Comparison of ENCODE assay signal across 8 cellular contexts in the genomic region with DNA sequence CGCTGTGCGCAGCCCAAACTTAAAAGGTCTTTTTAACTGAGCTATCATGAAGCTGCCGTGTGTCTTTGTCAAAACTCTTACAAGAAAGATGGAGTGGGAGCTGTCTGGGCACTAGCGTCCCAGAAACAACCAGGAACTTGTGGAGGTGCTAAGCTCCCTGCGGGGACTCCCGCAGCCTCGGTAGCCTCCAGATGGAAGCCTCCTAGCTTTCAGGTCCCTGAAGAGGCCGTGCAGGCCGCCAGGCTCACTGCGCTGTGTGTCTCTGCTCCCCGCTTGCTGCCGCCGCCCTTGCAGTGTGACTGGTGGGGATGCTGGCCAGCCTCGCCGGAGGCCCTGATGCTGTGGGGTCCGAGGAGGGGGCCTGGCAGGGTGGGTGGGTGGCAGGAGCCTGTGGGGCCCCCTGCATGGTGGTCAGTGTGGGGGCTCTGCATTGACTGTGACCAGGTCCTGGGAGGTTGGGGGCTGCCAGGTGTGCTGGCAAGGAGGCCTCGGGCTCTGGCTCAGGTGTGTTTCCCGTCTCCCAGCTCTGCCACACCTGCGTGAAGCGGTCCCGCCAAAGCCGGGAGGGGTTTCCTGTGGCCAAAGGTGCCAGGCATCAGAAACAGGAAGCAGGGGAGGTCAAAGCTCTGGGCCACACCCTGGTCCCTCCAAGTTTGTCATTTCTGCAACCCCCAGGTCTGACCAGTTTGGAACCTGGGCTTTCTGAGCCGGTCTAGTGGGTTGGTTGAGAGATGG. TPM values are rescaled to one million over a fixed set of nuclear protein-coding genes. Genes with fewer than 3 reads are reported as not detected.
DNase-seq lines count a peak whose midpoint lies in the region; ATAC-seq, FAIRE-seq and TF ChIP-seq lines count a peak whose summit lies in the region.

No MANE protein-coding gene starts in this region.

- H3K4me2 ChIP-seq in A549 (peak overlapping the region; percentile 97), keratinocyte (ENCODE audit: control insufficient read depth, extremely low read depth, insufficient read depth, low read depth, low read length) (peak overlapping the region; percentile 78)

- peak overlapping the region; percentile 83 for H3K27ac Mint-ChIP-seq in HFFc6

- H3K4me1 ChIP-seq in A549 = peaks cover 34% of the 10 kb centered on the region
- peaks cover 9 to 40% of the 10 kb centered on the region in 2 donors for H3K4me1 ChIP-seq in ascending aorta
- H3K4me1 ChIP-seq in keratinocyte (ENCODE audit: control insufficient read depth, extremely low read depth, insufficient read depth, low read length) = peaks cover 28% of the 10 kb centered on the region
- peaks cover 43% of the 10 kb centered on the region for H3K4me1 ChIP-seq in testis

- peaks cover 5% of the 10 kb centered on the region; the same call in 1 of the 2 replicates for H3K36me3 Mint-ChIP-seq in HFFc6 (ENCODE audit: low read depth)

- H3K27me3 ChIP-seq in ascending aorta = no peaks in the 10 kb centered on the region
- no peaks in the 10 kb centered on the region for H3K27me3 ChIP-seq in keratinocyte (ENCODE audit: control insufficient read depth, extremely low read depth, insufficient read depth, low read length)
- no peaks in the 10 kb centered on the region for H3K27me3 ChIP-seq in testis

- no peak for TF ChIP-seq RAD21 in A549 (conservative IDR thresholded peaks at IDR 0.05 in 1 of 2, IDR thresholded peaks at IDR 0.05 in 1 of 2)

- TF ChIP-seq CTCF in A549 (IDR thresholded peaks at IDR 0.05) (no peak), HFFc6 (IDR thresholded peaks at IDR 0.05) (no peak), ascending aorta (IDR thresholded peaks at IDR 0.05) (no peak), keratinocyte (optimal IDR thresholded peaks at IDR 0.05 in 1 of 3, IDR thresholded peaks at IDR 0.05 in 1 of 3, conservative IDR thresholded peaks at IDR 0.05 in 1 of 3; ENCODE audit: extremely low read depth in 1 of 3, insufficient read depth in 2 of 3, low read length in 3 of 3) (no peak), testis (IDR thresholded peaks at IDR 0.05) (no peak)

- TF ChIP-seq POLR2A in A549 (IDR thresholded peaks at IDR 0.05; ENCODE audit: low read length) = no peak
- no peak for TF ChIP-seq POLR2A in testis (IDR thresholded peaks at IDR 0.05)

- peaks cover 26% of the 10 kb centered on the region for H3K4me1 Mint-ChIP-seq in HFFc6 (ENCODE audit: low read depth)

- H3K9ac ChIP-seq in keratinocyte (ENCODE audit: control insufficient read depth, extremely low read depth, insufficient read depth, low read length) = peak overlapping the region; percentile 82

- peaks cover 47% of the 10 kb centered on the region for H3K79me2 ChIP-seq in keratinocyte (ENCODE audit: control insufficient read depth, insufficient read depth, low read length)

- peaks cover 4% of the 10 kb centered on the region; the same call in 1 of the 2 replicates for H3K27me3 Mint-ChIP-seq in HFFc6 (ENCODE audit: insufficient read depth)

- H2AFZ ChIP-seq in keratinocyte (ENCODE audit: control insufficient read depth, low read length) = no peak overlapping the region

- peak overlapping the region; percentile 83 for H3K4me3 ChIP-seq in A549
- peak overlapping the region; percentile 72 to 77 for H3K4me3 ChIP-seq in ascending aorta
- peak overlapping the region; percentile 62 to 81 (median 64) for H3K4me3 ChIP-seq in keratinocyte (ENCODE audit: control insufficient read depth in 2 of 3, extremely low read depth in 1 of 3, insufficient read depth in 2 of 3, low read depth in 1 of 3, low read length in 3 of 3)
- H3K4me3 ChIP-seq in testis = peak overlapping the region; percentile 63 to 68

- ATAC-seq in A549 (no peak), HG02759 (IDR thresholded peaks at IDR 0.05; ENCODE audit: unreplicated experiment) (no peak), HG02870 (IDR thresholded peaks at IDR 0.05; ENCODE audit: unreplicated experiment) (no peak), HG02970 (IDR thresholded peaks at IDR 0.05; ENCODE audit: low FRiP score, unreplicated experiment) (no peak)

- H3K9me1 ChIP-seq in keratinocyte (ENCODE audit: control insufficient read depth, extremely low read depth, insufficient read depth, low read length) = no peaks in the 10 kb centered on the region

- WGBS in A549 (ENCODE audit: missing lambda C conversion rate) = 50% methylated on average over 9 of the region's 23 CpGs
- 46 to 47% methylated on average over 16 to 23 of the region's 23 CpGs for WGBS in testis, 2 donors

- intact Hi-C loops in ascending aorta (cut with DNase I) (loop anchor here (1.0 to 5.0 kb wide), 3 partner anchors 13 to 270 kb away; a partner anchor contains a TSS), testis (cut with DNase I; ENCODE audit: low total_unique reads) (no loop called here)

- H3K9me3 Mint-ChIP-seq in HFFc6 = no peaks in the 10 kb centered on the region

- H3K27ac ChIP-seq in A549 (peak overlapping the region; percentile 84 to 99), ascending aorta (peak overlapping the region; percentile 42 to 67), keratinocyte (ENCODE audit: control insufficient read depth, insufficient read depth, low read length) (peak overlapping the region; percentile 58), testis (peak overlapping the region; percentile 44 to 59)

- H3K9me3 ChIP-seq in A549 (no peaks in the 10 kb centered on the region), ascending aorta (no peaks in the 10 kb centered on the region), keratinocyte (ENCODE audit: control insufficient read depth, low read depth, low read length) (no peaks in the 10 kb centered on the region), testis (no peaks in the 10 kb centered on the region)

- CTCF ChIA-PET in A549 (lab: Yijun Ruan, JAX) = interaction anchor here (0.7 to 1.4 kb wide), 2 partner anchors 19 to 20 kb away, joined by 3 to 4 read pairs; no protein-coding TSS in a partner anchor

- TF ChIP-seq EP300 in A549 (IDR thresholded peaks at IDR 0.05) = no peak

- H3K4me3 Mint-ChIP-seq in HFFc6 = peak overlapping the region; percentile 91

- DNase-seq in A549 (ENCODE audit: low read depth in 1 of 2, low spot score in 1 of 2) (no peak), HFFc6 (no peak), ascending aorta (ENCODE audit: low spot score in 2 of 2) (no peak), keratinocyte (ENCODE audit: low read depth, low spot score) (no peak), testis (no peak)

- H4K20me1 ChIP-seq in keratinocyte (ENCODE audit: control insufficient read depth, extremely low read depth, insufficient read depth, low read length) = peaks cover 3% of the 10 kb centered on the region

- H3K36me3 ChIP-seq in ascending aorta = no peaks in the 10 kb centered on the region
- H3K36me3 ChIP-seq in keratinocyte (ENCODE audit: control insufficient read depth in 2 of 2, extremely low read depth in 1 of 2, insufficient read depth in 2 of 2, low read length in 2 of 2) = peaks cover 4% of the 10 kb centered on the region in 2 experiments
- H3K36me3 ChIP-seq in testis (ENCODE audit: low read depth, missing control alignments) = no peaks in the 10 kb centered on the region

- POLR2A ChIA-PET in A549 (lab: Yijun Ruan, JAX) = no interaction called here

- dilution Hi-C loops in keratinocyte (cut with MboI; ENCODE audit: extremely low pct_ligation_motif_present, low sequenced_read_pairs) = no loop called here

- FAIRE-seq in A549 (lab: Jason Lieb, UNC) = no peak
- FAIRE-seq in keratinocyte (lab: Jason Lieb, UNC) = no peak

RNA-seq across cellular contexts. Expression of a gene that starts 1.2 kb away (rescaled TPM):
- polyA plus RNA-seq in A549 (2011; rRNA removed) = 13.4 and 14.8 TPM in 2 replicates
- 72.4 and 81.9 TPM in 2 replicates for polyA plus RNA-seq in A549 (2012; cell fraction: cytosol; rRNA removed)
- polyA plus RNA-seq in A549 (2012; cell fraction: nucleus; rRNA removed) = 220 and 320 TPM in 2 replicates
- polyA plus RNA-seq in A549 (2017; fragmentation: RNase III; extraction: RNeasy Plus Mini Kit Qiagen cat#74134 plus additional on column Dnase treatment) = 28.2 to 30.9 TPM (median 30.4 TPM) in 3 replicates
- polyA minus RNA-seq in A549 (2011; rRNA and poly(A)+ RNA removed) = 6.0 and 16.5 TPM in 2 replicates
- 10 to 100 TPM; 25.0 to 36.0 (median 27.6) TPM for total RNA-seq in HFFc6 (2021; fragmentation: NEBNext Ultra II Directional; extraction: Animal tissue kit (Norgen Biotek cat#: 25700))
- 91.4 TPM for total RNA-seq in ascending aorta
- 22.7 to 38.0 TPM (median 31.7 TPM) in 3 replicates for polyA plus RNA-seq in keratinocyte
- 19.8 TPM for polyA plus RNA-seq in keratinocyte (2011; ENCODE audit: low read depth)
- 14.9 and 35.0 TPM in 2 replicates for polyA plus RNA-seq in keratinocyte (2011; cell fraction: cytosol; rRNA removed)
- polyA plus RNA-seq in keratinocyte (2011; cell fraction: nucleus; rRNA removed) = 72.7 and 96.3 TPM in 2 replicates
- polyA plus RNA-seq in keratinocyte (2012; ENCODE audit: low replicate concordance) = 31.1 and 41.3 TPM in 2 replicates
- 13.1 to 52.8 TPM (median 16.4 TPM) in 3 replicates for polyA minus RNA-seq in keratinocyte
- 34.7 TPM for polyA minus RNA-seq in keratinocyte (2011; cell fraction: cytosol; rRNA and poly(A)+ RNA removed)
- 22.4 and 22.9 TPM in 2 replicates for polyA minus RNA-seq in keratinocyte (2011; cell fraction: nucleus; rRNA and poly(A)+ RNA removed)
- 10 to 100 TPM; 38.7 to 45.3 TPM for total RNA-seq in testis
- polyA plus RNA-seq in testis (ENCODE audit: insufficient read depth, low read depth, low replicate concordance) = 23.7 TPM

RNA-seq across cellular contexts. Expression of a gene that starts 13.9 kb away (rescaled TPM):
- polyA plus RNA-seq in A549 (2011; rRNA removed) (7.8 and 8.1 TPM in 2 replicates), A549 (2017; fragmentation: RNase III; extraction: RNeasy Plus Mini Kit Qiagen cat#74134 plus additional on column Dnase treatment) (11.3 to 14.7 TPM (median 13.7 TPM) in 3 replicates), keratinocyte (14.4 to 32.1 TPM (median 22.0 TPM) in 3 replicates), testis (ENCODE audit: insufficient read depth, low read depth, low replicate concordance) (20.8 TPM)
- 25.8 and 31.2 TPM in 2 replicates for polyA plus RNA-seq in A549 (2012; cell fraction: cytosol; rRNA removed)
- polyA plus RNA-seq in A549 (2012; cell fraction: nucleus; rRNA removed) = 128 and 152 TPM in 2 replicates
- polyA minus RNA-seq in A549 (2011; rRNA and poly(A)+ RNA removed) = 4.0 and 7.8 TPM in 2 replicates
- 10 to 100 TPM; 14.4 to 18.0 (median 16.0) TPM for total RNA-seq in HFFc6 (2021; fragmentation: NEBNext Ultra II Directional; extraction: Animal tissue kit (Norgen Biotek cat#: 25700))
- total RNA-seq in ascending aorta (41.7 TPM), testis (10 to 100 TPM; 57.9 to 66.8 TPM)
- 7.1 TPM for polyA plus RNA-seq in keratinocyte (2011; ENCODE audit: low read depth)
- 10.5 and 27.6 TPM in 2 replicates for polyA plus RNA-seq in keratinocyte (2011; cell fraction: cytosol; rRNA removed)
- polyA plus RNA-seq in keratinocyte (2011; cell fraction: nucleus; rRNA removed) = 43.3 and 54.8 TPM in 2 replicates
- polyA plus RNA-seq in keratinocyte (2012; ENCODE audit: low replicate concordance) = 18.9 and 29.1 TPM in 2 replicates
- 13.9 to 25.9 TPM (median 16.6 TPM) in 3 replicates for polyA minus RNA-seq in keratinocyte
- 51.8 TPM for polyA minus RNA-seq in keratinocyte (2011; cell fraction: cytosol; rRNA and poly(A)+ RNA removed)
- polyA minus RNA-seq in keratinocyte (2011; cell fraction: nucleus; rRNA and poly(A)+ RNA removed) = 29.0 and 29.5 TPM in 2 replicates

RNA-seq across cellular contexts. Expression of a gene that starts 16.4 kb away (rescaled TPM):
- polyA plus RNA-seq in A549 (2011; rRNA removed) (1.5 and 1.6 TPM in 2 replicates), A549 (2017; fragmentation: RNase III; extraction: RNeasy Plus Mini Kit Qiagen cat#74134 plus additional on column Dnase treatment) (3.9 to 4.4 TPM (median 4.3 TPM) in 3 replicates), keratinocyte (0.22 to 0.68 TPM (median 0.32 TPM) in 3 replicates), testis (ENCODE audit: insufficient read depth, low read depth, low replicate concordance) (2.0 TPM)
- polyA plus RNA-seq in A549 (2012; cell fraction: cytosol; rRNA removed) = 4.9 and 6.5 TPM in 2 replicates
- polyA plus RNA-seq in A549 (2012; cell fraction: nucleus; rRNA removed) = 13.2 and 16.9 TPM in 2 replicates
- 0.33 and 1.4 TPM in 2 replicates for polyA minus RNA-seq in A549 (2011; rRNA and poly(A)+ RNA removed)
- 1 to 10 TPM; 1.2 to 2.3 (median 1.3) TPM for total RNA-seq in HFFc6 (2021; fragmentation: NEBNext Ultra II Directional; extraction: Animal tissue kit (Norgen Biotek cat#: 25700))
- total RNA-seq in ascending aorta (0.32 TPM), testis (1 to 10 TPM; 5.3 to 6.3 TPM)
- 0.17 TPM for polyA plus RNA-seq in keratinocyte (2011; ENCODE audit: low read depth)
- 0.30 and 1.0 TPM in 2 replicates for polyA plus RNA-seq in keratinocyte (2011; cell fraction: cytosol; rRNA removed)
- 0.97 and 1.3 TPM in 2 replicates for polyA plus RNA-seq in keratinocyte (2011; cell fraction: nucleus; rRNA removed)
- polyA plus RNA-seq in keratinocyte (2012; ENCODE audit: low replicate concordance) = 0.83 and 1.2 TPM in 2 replicates
- 0.10 to 2.5 TPM in 2 of 3 replicates, not detected in the other for polyA minus RNA-seq in keratinocyte
- 0.77 TPM for polyA minus RNA-seq in keratinocyte (2011; cell fraction: cytosol; rRNA and poly(A)+ RNA removed)
- polyA minus RNA-seq in keratinocyte (2011; cell fraction: nucleus; rRNA and poly(A)+ RNA removed) = 0.23 and 0.53 TPM in 2 replicates

RNA-seq across cellular contexts. Expression of a gene that starts 57.9 kb away (rescaled TPM):
- polyA plus RNA-seq in A549 (2011; rRNA removed) = 6.5 and 7.2 TPM in 2 replicates
- polyA plus RNA-seq in A549 (2012; cell fraction: cytosol; rRNA removed) = 10.5 and 15.5 TPM in 2 replicates
- polyA plus RNA-seq in A549 (2012; cell fraction: nucleus; rRNA removed) = 122 and 169 TPM in 2 replicates
- 13.3 to 14.3 TPM (median 14.2 TPM) in 3 replicates for polyA plus RNA-seq in A549 (2017; fragmentation: RNase III; extraction: RNeasy Plus Mini Kit Qiagen cat#74134 plus additional on column Dnase treatment)
- polyA minus RNA-seq in A549 (2011; rRNA and poly(A)+ RNA removed) = 5.7 and 8.2 TPM in 2 replicates
- 10 to 100 TPM; 20.1 to 26.8 (median 21.7) TPM for total RNA-seq in HFFc6 (2021; fragmentation: NEBNext Ultra II Directional; extraction: Animal tissue kit (Norgen Biotek cat#: 25700))
- 58.1 TPM for total RNA-seq in ascending aorta
- 10.1 to 19.0 TPM (median 11.6 TPM) in 3 replicates for polyA plus RNA-seq in keratinocyte
- polyA plus RNA-seq in keratinocyte (2011; ENCODE audit: low read depth) = 33.6 TPM
- polyA plus RNA-seq in keratinocyte (2011; cell fraction: cytosol; rRNA removed) = 2.6 and 5.4 TPM in 2 replicates
- polyA plus RNA-seq in keratinocyte (2011; cell fraction: nucleus; rRNA removed) = 70.9 and 85.2 TPM in 2 replicates
- 14.1 and 15.8 TPM in 2 replicates for polyA plus RNA-seq in keratinocyte (2012; ENCODE audit: low replicate concordance)
- 13.7 to 24.3 TPM (median 21.4 TPM) in 3 replicates for polyA minus RNA-seq in keratinocyte
- 19.2 TPM for polyA minus RNA-seq in keratinocyte (2011; cell fraction: cytosol; rRNA and poly(A)+ RNA removed)
- polyA minus RNA-seq in keratinocyte (2011; cell fraction: nucleus; rRNA and poly(A)+ RNA removed) = 39.8 and 40.1 TPM in 2 replicates
- 100 to 1,000 TPM; 136 to 143 TPM for total RNA-seq in testis
- 40.2 TPM for polyA plus RNA-seq in testis (ENCODE audit: insufficient read depth, low read depth, low replicate concordance)
